ENCODE assay signal across 20 cellular contexts in the genomic region with DNA sequence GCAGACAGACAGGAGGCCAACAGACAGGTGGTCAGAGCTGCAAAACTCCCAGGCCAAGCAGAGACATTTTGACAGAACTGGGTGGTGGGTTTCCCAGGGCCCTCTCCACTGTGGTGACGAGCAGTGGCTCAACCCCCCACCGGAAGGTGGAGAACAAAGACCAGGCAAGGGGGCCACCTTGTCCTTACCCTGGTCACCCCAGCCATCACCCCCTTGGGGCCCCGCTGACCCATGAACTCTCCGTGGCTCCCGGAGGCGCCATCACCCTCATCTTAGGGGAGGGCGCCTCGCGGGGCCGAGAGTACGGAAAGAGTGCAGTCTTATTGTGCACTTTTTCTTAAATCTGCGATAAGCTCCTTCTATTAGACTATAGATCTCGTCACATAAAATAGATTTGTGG.
A peak's percentile ranks its signal among the peaks of the same experiment; 100 is the strongest.
DNase-seq lines count a peak whose midpoint lies in the region; ATAC-seq and TF ChIP-seq lines count a peak whose summit lies in the region.
"Had no signal": no experiment of that assay in that cellular context is flagged by ENCODE, and none has a peak within 500 bp of the region (broad histone marks: within the 10 kb centered on the region; RNA-seq: fewer than 3 reads in every experiment).

No MANE protein-coding gene starts in this region.

- H3K27me3 ChIP-seq in IMR-90 (ENCODE audit: control insufficient read depth, insufficient read depth, low read length) (peaks cover 42% of the 10 kb centered on the region), PC-3 (ENCODE audit: low read length) (no peaks in the 10 kb centered on the region), neural progenitor cell (no peaks in the 10 kb centered on the region), mesenchymal stem cell (ENCODE audit: control insufficient read depth in 1 of 2, insufficient read depth in 1 of 2, low read length in 2 of 2) (peaks cover 23 to 54% of the 10 kb centered on the region in 2 experiments)
- H3K27me3 ChIP-seq: BE2C had no signal

- no peak overlapping the region for H3K4me3 ChIP-seq in IMR-90 (ENCODE audit: insufficient read depth, low read depth, low read length)
- no peak overlapping the region for H3K4me3 ChIP-seq in PC-3 (ENCODE audit: low read length)
- no peak overlapping the region for H3K4me3 ChIP-seq in neural progenitor cell
- H3K4me3 ChIP-seq in mesenchymal stem cell (ENCODE audit: insufficient read depth in 1 of 2, low read depth in 1 of 2, low read length in 2 of 2), result no peak overlapping the region
- H3K4me3 ChIP-seq: GM23338 had no signal

- peak overlapping the region; percentile 45 for H3K27ac Mint-ChIP-seq in neural progenitor cell
- H3K27ac Mint-ChIP-seq: CD4-positive, CD25-positive, alpha-beta regulatory T cell; GM23338; HFFc6; IgD-negative memory B cell had no signal

- no peak overlapping the region for H4K8ac ChIP-seq in IMR-90 (ENCODE audit: low read depth in 2 of 2, low read length in 2 of 2)
- H4K8ac ChIP-seq in mesenchymal stem cell (ENCODE audit: low read length), result no peak overlapping the region

- H3K36me3 Mint-ChIP-seq in neural progenitor cell, result no peaks in the 10 kb centered on the region
- H3K36me3 Mint-ChIP-seq: CD4-positive, CD25-positive, alpha-beta regulatory T cell; CD8-positive, alpha-beta memory T cell had no signal

- no peak for TF ChIP-seq POLR2A in IMR-90 (IDR thresholded peaks at IDR 0.05; ENCODE audit: low read depth, low read length)

- WGBS in IMR-90 (ENCODE audit: extremely low coverage in 2 of 2, insufficient read length in 1 of 2), 2 experiments, result 49% methylated on average over 9 of the region's 13 CpGs; no CpG with 5 or more reads in 1 of the 2 experiments
- 85% methylated on average over 13 of the region's 13 CpGs for WGBS in mesenchymal stem cell

- H3K18ac ChIP-seq in IMR-90 (ENCODE audit: low read depth, low read length), result no peak overlapping the region
- no peak overlapping the region for H3K18ac ChIP-seq in mesenchymal stem cell (ENCODE audit: low read depth in 1 of 2, low read length in 2 of 2)

- no peaks in the 10 kb centered on the region for H3K4me1 ChIP-seq in IMR-90 (ENCODE audit: control insufficient read depth, insufficient read depth, low read length)
- no peaks in the 10 kb centered on the region for H3K4me1 ChIP-seq in PC-3 (ENCODE audit: insufficient read depth, low read length)
- no peaks in the 10 kb centered on the region for H3K4me1 ChIP-seq in neural progenitor cell
- H3K4me1 ChIP-seq in mesenchymal stem cell (ENCODE audit: control insufficient read depth, insufficient read depth, low read depth, low read length), result no peaks in the 10 kb centered on the region
- H3K4me1 ChIP-seq: BE2C had no signal

- no peak overlapping the region for H2AK5ac ChIP-seq in IMR-90 (ENCODE audit: low read depth, low read length)
- no peak overlapping the region for H2AK5ac ChIP-seq in mesenchymal stem cell (ENCODE audit: low read length, severe bottlenecking)

- POLR2A ChIA-PET in IMR-90 (lab: Charles Lee; ENCODE audit: unreplicated experiment), result no interaction called here
- POLR2A ChIA-PET in PC-3 (lab: Charles Lee; ENCODE audit: unreplicated experiment), result no interaction called here

- peak overlapping the region; percentile 34 for H2AFZ ChIP-seq in IMR-90 (replicated peaks; ENCODE audit: low read length, poor library complexity)
- no peak overlapping the region for H2AFZ ChIP-seq in PC-3 (ENCODE audit: low read length)
- no peak overlapping the region for H2AFZ ChIP-seq in neural progenitor cell (replicated peaks)
- no peak overlapping the region for H2AFZ ChIP-seq in mesenchymal stem cell (ENCODE audit: low read depth, low read length)
- H2AFZ ChIP-seq: GM23338 had no signal

- BruUV-seq in IMR-90 (replicated peaks; lab: Mats Ljungman, UMichigan) (no TSS peak), PC-3 (replicated peaks; lab: Mats Ljungman, UMichigan) (no TSS peak)

- no peak overlapping the region for H3K27ac ChIP-seq in IMR-90 (ENCODE audit: insufficient read depth, low read length)
- no peak overlapping the region for H3K27ac ChIP-seq in PC-3 (ENCODE audit: low read length)
- H3K27ac ChIP-seq in neural progenitor cell, result no peak overlapping the region
- no peak overlapping the region for H3K27ac ChIP-seq in mesenchymal stem cell (ENCODE audit: low read length, poor library complexity, severe bottlenecking)
- H3K27ac ChIP-seq: HL-60 had no signal

- in situ Hi-C loops in IMR-90 (cut with MboI; ENCODE audit: low sequenced_read_pairs), result no loop called here

- H3K79me2 ChIP-seq in PC-3 (ENCODE audit: low read length), result no peaks in the 10 kb centered on the region
- no peaks in the 10 kb centered on the region for H3K79me2 ChIP-seq in neural progenitor cell (ENCODE audit: low read depth)

- dilution Hi-C loops in IMR-90 (cut with HindIII; ENCODE audit: low sequenced_read_pairs, unreplicated experiment), result no loop called here

- no peak for TF ChIP-seq RAD21 in IMR-90 (IDR thresholded peaks at IDR 0.05; ENCODE audit: low read length)

- H3K79me1 ChIP-seq in IMR-90 (ENCODE audit: low read depth in 1 of 2, low read length in 2 of 2), result no peaks in the 10 kb centered on the region
- no peaks in the 10 kb centered on the region for H3K79me1 ChIP-seq in mesenchymal stem cell (replicated peaks; ENCODE audit: low read length, poor library complexity, severe bottlenecking)

- no peaks in the 10 kb centered on the region for H3F3A ChIP-seq in PC-3 (ENCODE audit: low read length, unreplicated experiment)
- H3F3A ChIP-seq in neural progenitor cell (ENCODE audit: low read depth), result no peaks in the 10 kb centered on the region

- H3K9me1 ChIP-seq in IMR-90 (ENCODE audit: insufficient read depth, low read length), result no peaks in the 10 kb centered on the region

- H3K9ac ChIP-seq in IMR-90 (ENCODE audit: low read depth, low read length) (no peak overlapping the region), PC-3 (ENCODE audit: low read length) (no peak overlapping the region), neural progenitor cell (no peak overlapping the region), mesenchymal stem cell (ENCODE audit: low read length) (no peak overlapping the region)

- no peaks in the 10 kb centered on the region for H3K36me3 ChIP-seq in IMR-90 (ENCODE audit: control insufficient read depth, insufficient read depth, low read length)
- H3K36me3 ChIP-seq in PC-3 (ENCODE audit: low read depth, low read length), result no peaks in the 10 kb centered on the region
- no peaks in the 10 kb centered on the region for H3K36me3 ChIP-seq in neural progenitor cell
- no peaks in the 10 kb centered on the region for H3K36me3 ChIP-seq in mesenchymal stem cell (ENCODE audit: control insufficient read depth in 1 of 2, insufficient read depth in 2 of 2, low read depth in 1 of 2, low read length in 2 of 2)
- H3K36me3 ChIP-seq: BE2C had no signal

- H2BK15ac ChIP-seq in IMR-90 (ENCODE audit: low read depth, low read length), result no peak overlapping the region
- no peak overlapping the region for H2BK15ac ChIP-seq in mesenchymal stem cell (ENCODE audit: low read depth, poor library complexity, severe bottlenecking)

- H3K4me3 Mint-ChIP-seq in neural progenitor cell, result no peak overlapping the region
- H3K4me3 Mint-ChIP-seq: CD4-positive, CD25-positive, alpha-beta regulatory T cell; CD8-positive, alpha-beta memory T cell; GM23338; HFFc6; IgD-negative memory B cell had no signal

- H3K9me3 ChIP-seq in IMR-90 (ENCODE audit: control insufficient read depth, insufficient read depth, low read length) (no peaks in the 10 kb centered on the region), PC-3 (ENCODE audit: low read length) (no peaks in the 10 kb centered on the region), neural progenitor cell (ENCODE audit: low read depth) (no peaks in the 10 kb centered on the region), mesenchymal stem cell (ENCODE audit: control insufficient read depth, low read length) (no peaks in the 10 kb centered on the region)
- H3K9me3 ChIP-seq: BE2C had no signal

- no peak for ATAC-seq in IMR-90 (ENCODE audit: low read depth)
- ATAC-seq in PC-3, result no peak
- ATAC-seq: GM23338, HCT116 had no signal

- H4K5ac ChIP-seq in IMR-90 (ENCODE audit: low read depth, low read length), result no peak overlapping the region

- no peak overlapping the region for H3K56ac ChIP-seq in IMR-90 (ENCODE audit: extremely low read depth, insufficient read depth, low read length)

- peaks cover 8% of the 10 kb centered on the region for H3K27me3 Mint-ChIP-seq in neural progenitor cell (ENCODE audit: insufficient read depth, low read depth)
- H3K27me3 Mint-ChIP-seq: CD4-positive, CD25-positive, alpha-beta regulatory T cell had no signal

- H2BK120ac ChIP-seq in IMR-90 (ENCODE audit: low read depth, low read length) (no peak overlapping the region), mesenchymal stem cell (ENCODE audit: low read depth, low read length) (no peak overlapping the region)

- no peak overlapping the region for H3K23ac ChIP-seq in IMR-90 (ENCODE audit: low read depth, low read length)
- no peak overlapping the region for H3K23ac ChIP-seq in mesenchymal stem cell (ENCODE audit: low read length in 2 of 2)

- TF ChIP-seq CTCF in IMR-90 (conservative IDR thresholded peaks at IDR 0.05; ENCODE audit: low read depth, low read length) (no peak), PC-3 (conservative IDR thresholded peaks at IDR 0.05; ENCODE audit: low read depth, low read length) (no peak), neural progenitor cell (IDR thresholded peaks at IDR 0.05) (no peak)

- intact Hi-C loops in IMR-90 (cut with micrococcal nuclease) (no loop called here), PC-3 (cut with micrococcal nuclease) (no loop called here)

- no peak overlapping the region for H2BK20ac ChIP-seq in IMR-90 (ENCODE audit: low read depth, low read length)

- no peak for DNase-seq in IMR-90
- DNase-seq in PC-3, result no peak
- peak; percentile 66 for DNase-seq in left kidney (ENCODE audit: low read depth, low spot score)
- no peak for DNase-seq in neural progenitor cell (ENCODE audit: low spot score)
- DNase-seq in hypothalamus (lab: John Stamatoyannopoulos, UW), result no peak
- no peak for DNase-seq in mesenchymal stem cell
- no peak for DNase-seq in NCI-H1694 treated with DMSO at 0.1 percent for 48 hours (lab: John Stamatoyannopoulos, UW)
- no peak for DNase-seq in Kasumi-1 (lab: John Stamatoyannopoulos, UW)
- DNase-seq: ACHN; BE2C; C1 segment of cervical spinal cord; CD4-positive, CD25-positive, alpha-beta regulatory T cell; CD8-positive, alpha-beta memory T cell; COR-L47; H7; HFFc6 had no signal

- no peaks in the 10 kb centered on the region for H3K9me2 ChIP-seq in PC-3 (replicated peaks; ENCODE audit: low read length)

- H2BK5ac ChIP-seq in IMR-90 (ENCODE audit: low read depth, low read length, poor library complexity, severe bottlenecking) (no peak overlapping the region), mesenchymal stem cell (ENCODE audit: low read depth, low read length, poor library complexity, severe bottlenecking) (no peak overlapping the region)

- peaks cover 2% of the 10 kb centered on the region for H3K4me1 Mint-ChIP-seq in neural progenitor cell
- H3K4me1 Mint-ChIP-seq: CD4-positive, CD25-positive, alpha-beta regulatory T cell; CD8-positive, alpha-beta memory T cell had no signal

- H4K20me1 ChIP-seq in IMR-90 (ENCODE audit: insufficient read depth, low read length), result no peaks in the 10 kb centered on the region
- no peaks in the 10 kb centered on the region for H4K20me1 ChIP-seq in PC-3 (ENCODE audit: low read length)
- H4K20me1 ChIP-seq in neural progenitor cell (ENCODE audit: low read depth), result no peaks in the 10 kb centered on the region

- H3K14ac ChIP-seq in IMR-90 (replicated peaks; ENCODE audit: low read depth, low read length) (no peak overlapping the region), mesenchymal stem cell (ENCODE audit: low read length in 2 of 2) (peak overlapping the region in 1 of 2 experiments; percentile 95)

- H3K4ac ChIP-seq in IMR-90 (ENCODE audit: low read depth, low read length), result no peak overlapping the region
- no peak overlapping the region for H3K4ac ChIP-seq in mesenchymal stem cell (ENCODE audit: low read depth in 1 of 2, low read length in 2 of 2)

- H2BK12ac ChIP-seq in mesenchymal stem cell (ENCODE audit: low read length in 2 of 2), result no peak overlapping the region

- H4K91ac ChIP-seq in IMR-90 (ENCODE audit: insufficient read depth, low read depth, low read length) (no peak overlapping the region), mesenchymal stem cell (ENCODE audit: low read length) (no peak overlapping the region)

- H3K4me2 ChIP-seq in IMR-90 (ENCODE audit: low read depth, low read length) (no peak overlapping the region), PC-3 (ENCODE audit: low read length) (0 out of 2 replicates have a peak overlapping the region, but pooled peaks have one; percentile 8), neural progenitor cell (no peak overlapping the region), mesenchymal stem cell (ENCODE audit: low read length, poor library complexity, severe bottlenecking) (no peak overlapping the region)
- H3K4me2 ChIP-seq: GM23338 had no signal

- CTCF ChIA-PET in IMR-90 (lab: Yijun Ruan, JAX) (no interaction called here), PC-3 (lab: Charles Lee) (no interaction called here)

- peak overlapping the region; percentile 35 for H2AK9ac ChIP-seq in IMR-90 (replicated peaks; ENCODE audit: low read depth, low read length, poor library complexity)

- H3K9me3 Mint-ChIP-seq in neural progenitor cell, result no peaks in the 10 kb centered on the region
- H3K9me3 Mint-ChIP-seq: CD8-positive, alpha-beta memory T cell; GM23338; HFFc6 had no signal
